In the genomic region with DNA sequence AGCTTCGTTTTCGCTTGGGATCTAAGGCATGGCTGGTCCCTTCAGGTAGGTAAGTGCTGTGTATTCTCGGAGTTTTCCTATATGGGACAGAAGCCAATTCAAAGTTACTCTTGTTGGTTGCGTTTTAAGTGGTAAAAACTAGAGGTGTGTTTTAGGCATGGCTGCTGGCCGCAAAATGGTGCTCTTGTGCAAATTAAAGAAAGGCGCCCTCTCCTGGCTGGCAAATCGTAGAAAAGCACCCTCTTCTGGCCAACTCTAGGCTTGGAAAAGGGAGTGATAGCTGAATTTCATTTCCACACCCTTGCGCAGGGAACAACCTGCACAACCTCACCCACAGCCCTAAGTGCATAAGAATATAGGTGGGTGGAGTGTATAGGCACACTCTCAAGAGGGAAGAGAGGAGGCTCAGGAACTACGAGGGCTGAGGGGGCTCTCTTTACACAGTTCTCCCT, we compare ENCODE assay signal across 10 cellular contexts. TPM values are rescaled to one million over a fixed set of nuclear protein-coding genes. Genes with fewer than 3 reads are reported as not detected.
DNase-seq lines count a peak whose midpoint lies in the region; ATAC-seq, FAIRE-seq and TF ChIP-seq lines count a peak whose summit lies in the region.
"Had no signal": no experiment of that assay in that cellular context is flagged by ENCODE, and none has a peak within 500 bp of the region (broad histone marks: within the 10 kb centered on the region; RNA-seq: fewer than 3 reads in every experiment).

No MANE protein-coding gene starts in this region.

- H3K4me2 ChIP-seq in Karpas-422 (ENCODE audit: low read depth, low read length, poor library complexity, severe bottlenecking): no peak overlapping the region

- no peak for FAIRE-seq in urothelium cell line (lab: Jason Lieb, UNC)

- no peak overlapping the region for H3K4me3 ChIP-seq in Karpas-422 (ENCODE audit: low read length)
- no peak overlapping the region for H3K4me3 ChIP-seq in right atrium auricular region

- H3K4me1 ChIP-seq in ES-I3 (ENCODE audit: insufficient read depth, low read length) (peaks cover 43% of the 10 kb centered on the region), Karpas-422 (ENCODE audit: low read length) (peaks cover 8% of the 10 kb centered on the region), right atrium auricular region (peaks cover 0 to 8% of the 10 kb centered on the region in 2 donors)
- H3K4me1 ChIP-seq: parathyroid adenoma had no signal

- H3K9me3 ChIP-seq in ES-I3 (ENCODE audit: control insufficient read depth, insufficient read depth, low read length) (no peaks in the 10 kb centered on the region), Karpas-422 (ENCODE audit: low read length) (no peaks in the 10 kb centered on the region), right atrium auricular region (no peaks in the 10 kb centered on the region)

- H3K9ac ChIP-seq in ES-I3 (ENCODE audit: low read depth, low read length) (peak overlapping the region; percentile 30; the same call in 1 of the 2 replicates), Karpas-422 (ENCODE audit: low read length) (no peak overlapping the region)
- H3K9ac ChIP-seq: parathyroid adenoma had no signal

- H2AFZ ChIP-seq in Karpas-422 (ENCODE audit: low read length): peak overlapping the region; percentile 60; the same call in 1 of the 2 replicates
- H2AFZ ChIP-seq: parathyroid adenoma had no signal

- no peaks in the 10 kb centered on the region for H3K36me3 ChIP-seq in ES-I3 (ENCODE audit: insufficient read depth, low read length)
- no peaks in the 10 kb centered on the region for H3K36me3 ChIP-seq in Karpas-422 (ENCODE audit: insufficient read depth, low read length)
- H3K36me3 ChIP-seq in right atrium auricular region: no peaks in the 10 kb centered on the region

- intact Hi-C loops in posterior cingulate gyrus (cut with DNase I): loop anchor here (10.0 kb wide), 1 partner anchor 411 kb away; the partner anchor contains the start of genes ATP6V1A and NAA50

- no peaks in the 10 kb centered on the region for H3K27me3 ChIP-seq in Karpas-422 (ENCODE audit: low read length)
- no peaks in the 10 kb centered on the region for H3K27me3 ChIP-seq in right atrium auricular region

- no peaks in the 10 kb centered on the region for H3K9me2 ChIP-seq in Karpas-422 (replicated peaks; ENCODE audit: insufficient read depth, low read length)

- DNase-seq in Karpas-422 (peak; percentile 84), right atrium auricular region (ENCODE audit: low spot score) (no peak), urothelium cell line (ENCODE audit: low spot score) (peak; percentile 40), posterior cingulate gyrus (no peak)
- DNase-seq in activated CD4-positive, alpha-beta T cell treated with anti-CD3 and anti-CD28 coated beads, Interleukin-2, amount 50 U/mL, for 1 hour: peak; percentile 22

- ATAC-seq in GM19328 (IDR thresholded peaks at IDR 0.05; ENCODE audit: unreplicated experiment): no peak
- ATAC-seq in GM18907 (IDR thresholded peaks at IDR 0.05; ENCODE audit: unreplicated experiment): no peak

- no peaks in the 10 kb centered on the region for H3K79me2 ChIP-seq in Karpas-422 (ENCODE audit: low read length)
- H3K79me2 ChIP-seq: parathyroid adenoma had no signal

- H3K27ac ChIP-seq in Karpas-422 (ENCODE audit: low read length) (no peak overlapping the region), right atrium auricular region (no peak overlapping the region)
- H3K27ac ChIP-seq: parathyroid adenoma had no signal

- no peaks in the 10 kb centered on the region for H4K20me1 ChIP-seq in Karpas-422 (ENCODE audit: insufficient read depth, low read depth, low read length)

- peak; percentile 22 to 50 for TF ChIP-seq CTCF in right atrium auricular region (IDR thresholded peaks at IDR 0.05)

RNA-seq across cellular contexts. Expression of gene DRD3, which starts 23.5 kb away (rescaled TPM):
- not detected in 2 replicates for total RNA-seq in Karpas-422 (2014; rRNA removed; shearing (Covaris generic); ENCODE audit: low replicate concordance)
- not detected for total RNA-seq in right atrium auricular region
- total RNA-seq: T-helper 1 cell treated with Interleukin-12 subunit alpha and Interleukin-12 subunit beta and Interleukin-4 antibody, amounts not matched to agents 30 ng/mL and 1 ng/mL, for 36 hours had no signal

Comparison
In these comparisons a context has a peak if more than half of its experiments do, and no peak if none do; other contexts are left out.
1. DNase-seq: peak in Karpas-422 (single experiment), activated CD4-positive, alpha-beta T cell treated with anti-CD3 and anti-CD28 coated beads, Interleukin-2, amount 50 U/mL, for 1 hour (single experiment) and urothelium cell line (single experiment); none in right atrium auricular region (single experiment) and posterior cingulate gyrus (0 of 10).